ENCODE assay signal across 18 cellular contexts in the genomic region with DNA sequence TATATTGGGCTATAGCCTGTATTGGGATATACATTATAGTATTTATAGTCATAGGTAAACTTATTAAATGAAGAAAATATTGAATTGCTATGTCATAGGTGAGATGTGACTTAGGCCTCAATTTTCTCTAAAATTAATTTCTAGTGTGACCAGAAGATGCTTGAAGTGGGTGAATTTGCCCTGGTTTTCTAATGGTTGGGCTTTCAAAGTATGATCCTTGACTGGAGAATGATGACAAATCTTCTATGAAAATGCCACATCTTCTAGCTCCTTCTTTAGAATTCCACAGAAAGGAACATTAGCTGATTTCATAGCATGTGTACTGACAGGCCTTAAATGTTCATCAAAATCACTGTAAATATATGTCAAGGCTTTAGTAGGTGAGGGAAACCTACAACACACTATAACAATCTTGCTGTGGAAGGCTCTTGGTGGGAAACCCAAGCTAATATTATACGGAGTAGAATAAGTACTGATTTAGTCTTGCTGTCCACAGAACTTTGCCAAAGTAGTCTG. TPM values are rescaled to one million over a fixed set of nuclear protein-coding genes. Genes with fewer than 3 reads are reported as not detected.
"Had no signal": no experiment of that assay in that cellular context is flagged by ENCODE, and none has a peak within 500 bp of the region (broad histone marks: within the 10 kb centered on the region; RNA-seq: fewer than 3 reads in every experiment).

No MANE protein-coding gene starts in this region.

- H3K4me3 ChIP-seq: skin epidermis had no signal

- H3K9me3 Mint-ChIP-seq: nephron progenitor cell had no signal

- DNase-seq: activated CD4-positive, alpha-beta T cell treated with anti-CD3 and anti-CD28 coated beads for 1 hour; activated CD8-positive, alpha-beta memory T cell treated with anti-CD3 and anti-CD28 coated beads for 24 hours; activated CD8-positive, alpha-beta memory T cell treated with anti-CD3 and anti-CD28 coated beads, Interleukin-2, amount 50 U/mL, for 48 hours; activated effector memory CD4-positive, alpha-beta T cell treated with Interleukin-2 at 50 U/mL for 16 hours; activated naive CD4-positive, alpha-beta T cell treated with anti-CD3 and anti-CD28 coated beads, Interleukin-2, amount 50 U/mL, for 16 hours; activated T-cell treated with anti-CD3 and anti-CD28 coated beads, Interleukin-2, amount 50 U/mL, for 48 hours; aorta; head of caudate nucleus; midbrain; nephron progenitor cell; occipital lobe; right cardiac atrium; stimulated activated naive CD8-positive, alpha-beta T cell treated with anti-CD3 and anti-CD28 coated beads, Interleukin-15, Interleukin-2, amounts not matched to agents 100 U/mL and 50 U/mL, for 24 hours; SW 1271; T-helper 2 cell; WERI-Rb-1 had no signal

- H3K4me3 Mint-ChIP-seq: nephron progenitor cell had no signal

- H3K4me1 Mint-ChIP-seq: nephron progenitor cell had no signal

- H3K36me3 ChIP-seq: WERI-Rb-1 had no signal

- H3K27ac ChIP-seq: WERI-Rb-1 had no signal

- H3K27ac Mint-ChIP-seq: nephron progenitor cell, progenitor cell of endocrine pancreas had no signal

- ATAC-seq: right cardiac atrium; stimulated activated naive CD8-positive, alpha-beta T cell treated with anti-CD3 and anti-CD28 coated beads, Interleukin-15, Interleukin-2, amounts not matched to agents 100 U/mL and 50 U/mL, for 24 hours had no signal

RNA-seq across cellular contexts. Expression of gene ABI3BP, which starts 8.9 kb away (rescaled TPM):
- total RNA-seq: progenitor cell of endocrine pancreas had no signal
